In the genomic region with DNA sequence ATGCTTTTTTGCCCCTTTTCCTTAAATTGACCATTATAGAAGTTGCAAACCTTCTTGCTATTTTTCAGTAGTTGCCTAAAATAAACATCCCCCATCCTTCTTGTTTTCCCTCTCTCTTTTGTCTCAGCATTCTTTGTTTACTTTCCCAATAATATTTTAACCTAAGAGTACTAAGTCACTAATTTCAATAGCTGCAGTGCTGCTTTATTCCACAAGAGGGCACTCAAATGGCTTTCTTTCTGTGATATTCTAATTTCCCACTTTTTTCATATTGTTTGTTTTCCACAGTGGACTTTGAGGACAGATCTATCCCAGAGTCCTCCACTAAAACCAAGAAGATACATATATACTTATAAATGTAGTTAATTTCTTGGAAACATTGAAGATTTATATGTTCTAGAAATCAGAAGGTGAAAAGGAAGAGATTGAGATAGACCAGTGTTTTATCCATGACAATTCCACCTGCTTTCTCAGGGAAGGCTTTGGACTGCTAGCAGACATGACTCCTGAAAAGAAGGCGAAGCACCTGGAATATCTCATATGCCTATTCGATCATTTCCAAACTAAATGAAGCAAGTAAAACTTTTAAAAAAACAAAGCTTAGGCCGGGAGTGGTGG, we compare ENCODE assay signal across 8 cellular contexts.
DNase-seq lines count a peak whose midpoint lies in the region; ATAC-seq and TF ChIP-seq lines count a peak whose summit lies in the region.

No MANE protein-coding gene starts in this region.

- peak; percentile 76 for TF ChIP-seq CTCF in GM10266 (IDR thresholded peaks at IDR 0.05; ENCODE audit: control insufficient read depth, insufficient read depth, low read depth, missing control alignments)
- peak; percentile 74 for TF ChIP-seq CTCF in fibroblast of villous mesenchyme (IDR thresholded peaks at IDR 0.05; ENCODE audit: insufficient read depth, low read depth, low read length)

- no peak overlapping the region for H3K4me3 ChIP-seq in fibroblast of villous mesenchyme (ENCODE audit: low read depth, low read length)

- peak; percentile 31 for DNase-seq in ACHN
- DNase-seq in GM10266 (ENCODE audit: extremely low spot score), result peak; percentile 3
- peak; percentile 5 for DNase-seq in RPMI7951 (ENCODE audit: low read depth)
- peak; percentile 6 for DNase-seq in fibroblast of villous mesenchyme (ENCODE audit: low read depth)
- peak; percentile 26 for DNase-seq in stimulated activated CD8-positive, alpha-beta memory T cell treated with anti-CD3 and anti-CD28 coated beads, Interleukin-4, amount 100 ng/mL, for 48 hours
- DNase-seq in NOMO-1 treated with dmso at 0.1 percent for 144 hours (lab: John Stamatoyannopoulos, UW; ENCODE audit: unreplicated experiment), result no peak

- no peak for ATAC-seq in HG03571 (IDR thresholded peaks at IDR 0.05; ENCODE audit: unreplicated experiment)
- no peak for ATAC-seq in HG02678 (IDR thresholded peaks at IDR 0.05; ENCODE audit: unreplicated experiment)

- in situ Hi-C loops in ACHN (cut with HindIII; ENCODE audit: low pct_ligation_motif_present, low pct_unique_long_range_greater_than_20kb, low sequenced_read_pairs), result no loop called here
